ENCODE assay signal across 9 cellular contexts in genomic region chr10:71749396-71749795, GRCh38. TPM values are rescaled to one million over a fixed set of nuclear protein-coding genes. Genes with fewer than 3 reads are reported as not detected.
DNase-seq lines count a peak whose midpoint lies in the region; ATAC-seq and TF ChIP-seq lines count a peak whose summit lies in the region.
"Had no signal": no experiment of that assay in that cellular context is flagged by ENCODE, and none has a peak within 500 bp of the region (broad histone marks: within the 10 kb centered on the region; RNA-seq: fewer than 3 reads in every experiment).

No MANE protein-coding gene starts in this region.

- H3K56ac ChIP-seq in H9 (ENCODE audit: insufficient read length, low read depth, low read length), result no peak overlapping the region

- no peak overlapping the region for H3K23ac ChIP-seq in H9 (ENCODE audit: insufficient read length, low read depth, low read length)

- no peak overlapping the region for H2BK12ac ChIP-seq in H9 (ENCODE audit: insufficient read length, low read depth, low read length)

- 85 to 87% methylated on average over 4 of the region's 4 CpGs for WGBS in heart right ventricle, 2 donors
- WGBS in H9 (ENCODE audit: extremely low coverage, insufficient read length, low lambda C conversion rate), result no CpG with 5 or more reads among the region's 4 CpGs

- no peaks in the 10 kb centered on the region for H3K79me1 ChIP-seq in H9 (ENCODE audit: insufficient read depth, low read depth, low read length, poor library complexity, severe bottlenecking)

- peaks cover 43 to 100% (median 79%) of the 10 kb centered on the region in 9 donors for H3K4me1 ChIP-seq in heart right ventricle
- H3K4me1 ChIP-seq in H9 (ENCODE audit: insufficient read depth, low read length), result no peaks in the 10 kb centered on the region
- no peaks in the 10 kb centered on the region for H3K4me1 ChIP-seq in PC-3 (ENCODE audit: insufficient read depth, low read length)

- CTCF ChIA-PET in PC-3 (lab: Charles Lee), result no interaction called here

- H3K36me3 ChIP-seq in heart right ventricle (peaks cover 0 to 48% (median 38%) of the 10 kb centered on the region in 9 donors), PC-3 (ENCODE audit: low read depth, low read length) (no peaks in the 10 kb centered on the region)

- peak overlapping the region; percentile 88 for H3K27ac Mint-ChIP-seq in dendritic cell treated with granulocyte-macrophage colony-stimulating factor and Interleukin-4, amounts not matched to agents 40 ng/mL and 50 ng/mL, for 4 days
- H3K27ac Mint-ChIP-seq in nephron (peak overlapping the region in 2 of 3 experiments; percentile 63 to 76), H9 (no peak overlapping the region)

- H3K18ac ChIP-seq in H9 (ENCODE audit: insufficient read length, low read depth, low read length), result no peak overlapping the region

- H4K8ac ChIP-seq in H9 (replicated peaks; ENCODE audit: insufficient read length, low read depth, low read length), result no peak overlapping the region

- no peaks in the 10 kb centered on the region for H3K9me3 Mint-ChIP-seq in dendritic cell treated with granulocyte-macrophage colony-stimulating factor and Interleukin-4, amounts not matched to agents 40 ng/mL and 50 ng/mL, for 4 days
- no peaks in the 10 kb centered on the region for H3K9me3 Mint-ChIP-seq in nephron
- no peaks in the 10 kb centered on the region; a peak in 2 of 5 replicates for H3K9me3 Mint-ChIP-seq in H9

- H3F3A ChIP-seq in PC-3 (ENCODE audit: low read length, unreplicated experiment), result no peaks in the 10 kb centered on the region

- H2AK5ac ChIP-seq in H9 (ENCODE audit: insufficient read length, low read length), result no peak overlapping the region

- H3K9me3 ChIP-seq in heart right ventricle (no peaks in the 10 kb centered on the region), H9 (ENCODE audit: control insufficient read depth, low read depth, low read length) (no peaks in the 10 kb centered on the region), PC-3 (ENCODE audit: low read length) (no peaks in the 10 kb centered on the region)

- no peaks in the 10 kb centered on the region for H3K27me3 ChIP-seq in heart right ventricle
- no peaks in the 10 kb centered on the region for H3K27me3 ChIP-seq in H9 (ENCODE audit: insufficient read depth, low read length)
- H3K27me3 ChIP-seq in PC-3 (ENCODE audit: low read length), result no peaks in the 10 kb centered on the region

- POLR2A ChIA-PET in PC-3 (lab: Charles Lee; ENCODE audit: unreplicated experiment), result no interaction called here

- H3K36me3 Mint-ChIP-seq in dendritic cell treated with granulocyte-macrophage colony-stimulating factor and Interleukin-4, amounts not matched to agents 40 ng/mL and 50 ng/mL, for 4 days (ENCODE audit: low read depth), result peaks cover 52% of the 10 kb centered on the region
- H3K36me3 Mint-ChIP-seq in nephron (ENCODE audit: low read depth) (no peaks in the 10 kb centered on the region), H9 (ENCODE audit: insufficient read depth in 1 of 3, low read depth in 3 of 3) (no peaks in the 10 kb centered on the region)

- no peak overlapping the region for H3K4me3 ChIP-seq in heart right ventricle
- no peak overlapping the region for H3K4me3 ChIP-seq in PC-3 (ENCODE audit: low read length)

- H3K9ac ChIP-seq in H9 (ENCODE audit: extremely low read depth, insufficient read length, low read length), result no peak overlapping the region
- no peak overlapping the region for H3K9ac ChIP-seq in PC-3 (ENCODE audit: low read length)

- ATAC-seq in heart right ventricle (peak in 1 of 8 donors; percentile 1), left cardiac atrium (no peak), PC-3 (no peak)

- no peak for TF ChIP-seq CTCF in heart right ventricle (IDR thresholded peaks at IDR 0.05)
- no peak for TF ChIP-seq CTCF in nephron (IDR thresholded peaks at IDR 0.05; ENCODE audit: unreplicated experiment in 3 of 3)
- TF ChIP-seq CTCF in H9 (conservative IDR thresholded peaks at IDR 0.05), result no peak
- TF ChIP-seq CTCF in PC-3 (conservative IDR thresholded peaks at IDR 0.05; ENCODE audit: low read depth, low read length), result no peak

- no peak overlapping the region for H3K14ac ChIP-seq in H9 (ENCODE audit: insufficient read depth, low read length)

- DNase-seq in heart right ventricle, result peak in 1 of 2 donors; percentile 11
- DNase-seq in left cardiac atrium, result no peak
- DNase-seq in H9, result no peak
- no peak for DNase-seq in NCI-H1694 treated with DMSO at 0.1 percent for 48 hours (lab: John Stamatoyannopoulos, UW)
- DNase-seq in NOMO-1 (lab: John Stamatoyannopoulos, UW; ENCODE audit: unreplicated experiment in 2 of 2), result no peak
- DNase-seq in PC-3, result no peak

- peak overlapping the region; percentile 14 for H3K4me3 Mint-ChIP-seq in dendritic cell treated with granulocyte-macrophage colony-stimulating factor and Interleukin-4, amounts not matched to agents 40 ng/mL and 50 ng/mL, for 4 days
- H3K4me3 Mint-ChIP-seq in nephron (no peak overlapping the region), H9 (no peak overlapping the region)

- intact Hi-C loops in heart right ventricle (cut with DNase I), result no loop called here
- intact Hi-C loops in left cardiac atrium (cut with DNase I), result no loop called here
- intact Hi-C loops in dendritic cell treated with granulocyte-macrophage colony-stimulating factor and Interleukin-4, amounts not matched to agents 40 ng/mL and 50 ng/mL, for 4 days (cut with micrococcal nuclease), result no loop called here
- intact Hi-C loops in PC-3 (cut with micrococcal nuclease), result no loop called here

- BruUV-seq in PC-3 (replicated peaks; lab: Mats Ljungman, UMichigan), result no TSS peak

- H4K20me1 ChIP-seq in H9 (ENCODE audit: control insufficient read depth, insufficient read depth, insufficient read length) (no peaks in the 10 kb centered on the region), PC-3 (ENCODE audit: low read length) (no peaks in the 10 kb centered on the region)

- no peak overlapping the region for H4K5ac ChIP-seq in H9 (ENCODE audit: insufficient read length, low read depth, low read length)

- peaks cover 100% of the 10 kb centered on the region for H3K4me1 Mint-ChIP-seq in dendritic cell treated with granulocyte-macrophage colony-stimulating factor and Interleukin-4, amounts not matched to agents 40 ng/mL and 50 ng/mL, for 4 days (ENCODE audit: low read depth)
- peaks cover 57% of the 10 kb centered on the region for H3K4me1 Mint-ChIP-seq in nephron
- peaks cover 17 to 41% of the 10 kb centered on the region in 2 experiments for H3K4me1 Mint-ChIP-seq in H9

- no peak overlapping the region for H2BK5ac ChIP-seq in H9 (ENCODE audit: insufficient read length, low read length)

- no peaks in the 10 kb centered on the region for H3K9me2 ChIP-seq in PC-3 (replicated peaks; ENCODE audit: low read length)

- no peak overlapping the region for H2BK15ac ChIP-seq in H9 (ENCODE audit: low read depth, low read length)

- no peak overlapping the region for H2AFZ ChIP-seq in H9 (ENCODE audit: low read length)
- no peak overlapping the region for H2AFZ ChIP-seq in PC-3 (ENCODE audit: low read length)

- peak overlapping the region; percentile 36 to 95 (median 88) for H3K27ac ChIP-seq in heart right ventricle
- no peak overlapping the region for H3K27ac ChIP-seq in H9 (ENCODE audit: insufficient read length, low read depth, low read length)
- no peak overlapping the region for H3K27ac ChIP-seq in PC-3 (ENCODE audit: low read length)

- H4K91ac ChIP-seq in H9 (ENCODE audit: insufficient read length, low read depth, low read length), result no peak overlapping the region

- no peak overlapping the region for H3T11ph ChIP-seq in H9 (ENCODE audit: low read length)

- H2BK120ac ChIP-seq in H9 (ENCODE audit: low read depth, low read length, poor library complexity, severe bottlenecking), result no peak overlapping the region

- H2BK20ac ChIP-seq in H9 (ENCODE audit: low read depth, low read length, poor library complexity, severe bottlenecking), result no peak overlapping the region

- no peaks in the 10 kb centered on the region for H3K23me2 ChIP-seq in H9 (ENCODE audit: insufficient read length, low read depth, low read length, poor library complexity, severe bottlenecking)

- no peaks in the 10 kb centered on the region for H3K27me3 Mint-ChIP-seq in dendritic cell treated with granulocyte-macrophage colony-stimulating factor and Interleukin-4, amounts not matched to agents 40 ng/mL and 50 ng/mL, for 4 days
- H3K27me3 Mint-ChIP-seq in nephron (ENCODE audit: low read depth) (peaks cover 4% of the 10 kb centered on the region), H9 (ENCODE audit: low read depth) (peaks cover 2% of the 10 kb centered on the region)

- no peak overlapping the region for H3K4me2 ChIP-seq in H9 (ENCODE audit: insufficient read depth, insufficient read length, low read length)
- no peak overlapping the region for H3K4me2 ChIP-seq in PC-3 (ENCODE audit: low read length)

- H3K79me2 ChIP-seq in H9 (ENCODE audit: insufficient read depth, low read length) (no peaks in the 10 kb centered on the region), PC-3 (ENCODE audit: low read length) (no peaks in the 10 kb centered on the region)

- H3K4ac ChIP-seq in H9 (ENCODE audit: low read depth, low read length), result no peak overlapping the region

RNA-seq across cellular contexts. Expression of gene VSIR, which starts 23.9 kb away (rescaled TPM):
- 100 to 1,000 TPM in 1 of 10 donors, 10 to 100 TPM in 9; 36.6 to 112 (median 69.0) TPM for total RNA-seq in heart right ventricle
- polyA plus RNA-seq in heart right ventricle, result 100 to 1,000 TPM in 1 of 2 donors, 10 to 100 TPM in 1; 47.0 to 102 TPM
- total RNA-seq in left cardiac atrium, result 10 to 100 TPM; 40.6 to 65.3 TPM
- total RNA-seq in H9 (2021), result 0.11 and 0.31 TPM in 2 replicates
- total RNA-seq in PC-3 (2014; rRNA removed), result 13.7 and 14.1 TPM in 2 replicates

RNA-seq across cellular contexts. Expression of gene C10orf105, which starts 29.8 kb away (rescaled TPM):
- total RNA-seq in heart right ventricle (under 1 TPM in 5 of 10 donors, not detected in 5; 0.05 to 0.16 (median 0.07) TPM), left cardiac atrium (under 1 TPM; 0.27 to 0.47 TPM), H9 (2021) (0.24 and 0.26 TPM in 2 replicates), PC-3 (2014; rRNA removed) (not detected in 2 replicates)
- under 1 TPM; 0.03 to 0.15 TPM for polyA plus RNA-seq in heart right ventricle
- total RNA-seq: pulmonary artery endothelial cell had no signal

Comparison
In these comparisons a context has a peak if more than half of its experiments do, and no peak if none do; other contexts are left out.
1. H3K27ac ChIP-seq: peak in heart right ventricle (10 of 10); none in H9 (single experiment) and PC-3 (single experiment).
2. H3K27ac Mint-ChIP-seq: peak in dendritic cell treated with granulocyte-macrophage colony-stimulating factor and Interleukin-4, amounts not matched to agents 40 ng/mL and 50 ng/mL, for 4 days (single experiment) and nephron (2 of 3); none in H9 (0 of 3).
3. RNA of gene VSIR, which starts 23.9 kb away (total RNA-seq): 36.6 to 112 TPM in heart right ventricle, 40.6 to 65.3 TPM in left cardiac atrium and 13.7 to 14.1 TPM in PC-3; 0.11 to 0.31 TPM in H9; every median in the first group is over 10 times any median in the second.